Comparison of ENCODE assay signal across 1 cellular context in genomic region chr10:73110345-73110849, GRCh38.
A peak's percentile ranks its signal among the peaks of the same experiment; 100 is the strongest.
TF ChIP-seq lines count a peak whose summit lies in the region.

Gene NUDT13 (plus strand): TSS chr10:73110455. CDS start chr10:73114366, 3,911 bp downstream.

TF ChIP-seq in K562, 482 proteins besides CTCF, POLR2A, EP300 and RAD21 (continued from another document and continues in another):
- TF ChIP-seq AFF1 (IDR thresholded peaks at IDR 0.05; ENCODE audit: low read depth in 1 of 2, partially characterized antibody in 2 of 2) (peak; percentile 60 to 99), POU5F1 (IDR thresholded peaks at IDR 0.05; ENCODE audit: borderline replicate concordance, low read depth, low read length, partially characterized antibody) (peak; percentile 89), EHMT2 (IDR thresholded peaks at IDR 0.05) (no peak), HIVEP1 (CRISPR knock-in tag; IDR thresholded peaks at IDR 0.05) (no peak), GABPB2 (CRISPR knock-in tag; conservative IDR thresholded peaks at IDR 0.05) (no peak), NCOR1 (IDR thresholded peaks at IDR 0.05) (no peak; the same call in 1 of the 2 replicates), VEZF1 (CRISPR knock-in tag; IDR thresholded peaks at IDR 0.05) (peak; percentile 65), ZNF165 (CRISPR knock-in tag; IDR thresholded peaks at IDR 0.05; ENCODE audit: borderline replicate concordance) (no peak), PHF21A (IDR thresholded peaks at IDR 0.05; ENCODE audit: borderline replicate concordance, low read depth) (no peak), NR2C1 (IDR thresholded peaks at IDR 0.05) (peak; percentile 75), NR2C1 (tag; IDR thresholded peaks at IDR 0.05) (peak; percentile 92), POLR2AphosphoS2 (IDR thresholded peaks at IDR 0.05; ENCODE audit: low read length) (peak; percentile 77; the same call in 1 of the 2 replicates), ARID1B (IDR thresholded peaks at IDR 0.05) (no peak), GABPA (tag; conservative IDR thresholded peaks at IDR 0.05; ENCODE audit: low read depth) (peak; percentile 95), CREB3 (tag; conservative IDR thresholded peaks at IDR 0.05; ENCODE audit: low read depth) (0 out of 2 replicates have a peak, but pooled peaks have one; percentile 58), ZNF24 (IDR thresholded peaks at IDR 0.05) (no peak; the same call in 1 of the 2 replicates), ARHGAP35 (IDR thresholded peaks at IDR 0.05; ENCODE audit: partially characterized antibody) (no peak), SRSF3 (IDR thresholded peaks at IDR 0.05; ENCODE audit: insufficient read depth, low read length) (no peak), HMGXB4 (CRISPR knock-in tag; IDR thresholded peaks at IDR 0.05) (no peak), ZNF740 (CRISPR knock-in tag; IDR thresholded peaks at IDR 0.05) (no peak), ZNF740 (tag; IDR thresholded peaks at IDR 0.05) (no peak), MBD2 (IDR thresholded peaks at IDR 0.05; ENCODE audit: borderline replicate concordance, low read depth) (peak; percentile 96), ZNF347 (CRISPR knock-in tag; IDR thresholded peaks at IDR 0.05; ENCODE audit: low read depth) (no peak), PRDM10 (IDR thresholded peaks at IDR 0.05; ENCODE audit: partially characterized antibody) (peak; percentile 48), SRSF9 (IDR thresholded peaks at IDR 0.05; ENCODE audit: borderline replicate concordance, low read depth, low read length) (no peak), SIX5 (IDR thresholded peaks at IDR 0.05; ENCODE audit: borderline replicate concordance in 1 of 2, insufficient read depth in 1 of 2, low read depth in 1 of 2, low read length in 2 of 2) (peak; percentile 100), EGR1 (conservative IDR thresholded peaks at IDR 0.05) (no peak), FOXJ2 (tag; IDR thresholded peaks at IDR 0.05) (peak; percentile 87), COPS2 (conservative IDR thresholded peaks at IDR 0.05) (no peak), RCOR1 (IDR thresholded peaks at IDR 0.05; ENCODE audit: borderline replicate concordance in 1 of 2, low read depth in 2 of 2, low read length in 2 of 2) (peak in 1 of 2 experiments; percentile 40; a peak in 1 of 4 replicates), RB1 (IDR thresholded peaks at IDR 0.05; ENCODE audit: low read depth) (peak; percentile 31; the same call in 1 of the 2 replicates), ZNF217 (CRISPR knock-in tag; IDR thresholded peaks at IDR 0.05) (no peak), CBFB (CRISPR knock-in tag; IDR thresholded peaks at IDR 0.05) (no peak), GTF2B (IDR thresholded peaks at IDR 0.05; ENCODE audit: extremely low read depth, insufficient read length) (no peak), SMC3 (conservative IDR thresholded peaks at IDR 0.05; ENCODE audit: insufficient read depth, low read depth, low read length) (no peak), HOXB6 (CRISPR knock-in tag; IDR thresholded peaks at IDR 0.05; ENCODE audit: borderline replicate concordance) (no peak), ZNF512 (tag; IDR thresholded peaks at IDR 0.05) (peak; percentile 66; the same call in 1 of the 2 replicates), ARID3B (CRISPR knock-in tag; IDR thresholded peaks at IDR 0.05; ENCODE audit: borderline replicate concordance) (no peak), MXI1 (IDR thresholded peaks at IDR 0.05; ENCODE audit: low read depth, low read length) (no peak; the same call in 1 of the 2 replicates), ZBTB8A (IDR thresholded peaks at IDR 0.05; ENCODE audit: partially characterized antibody) (peak; percentile 54), MITF (IDR thresholded peaks at IDR 0.05) (no peak), L3MBTL2 (IDR thresholded peaks at IDR 0.05) (no peak)
